Comparison of ENCODE assay signal across 1 cellular context in genomic region chr14:96980835-96981234, GRCh38.
TF ChIP-seq lines count a peak whose summit lies in the region.

No MANE protein-coding gene starts in this region.

TF ChIP-seq in HEK293, 187 proteins besides CTCF, POLR2A, EP300 and RAD21 (continued from another document):
- TF ChIP-seq, protein P1, sequence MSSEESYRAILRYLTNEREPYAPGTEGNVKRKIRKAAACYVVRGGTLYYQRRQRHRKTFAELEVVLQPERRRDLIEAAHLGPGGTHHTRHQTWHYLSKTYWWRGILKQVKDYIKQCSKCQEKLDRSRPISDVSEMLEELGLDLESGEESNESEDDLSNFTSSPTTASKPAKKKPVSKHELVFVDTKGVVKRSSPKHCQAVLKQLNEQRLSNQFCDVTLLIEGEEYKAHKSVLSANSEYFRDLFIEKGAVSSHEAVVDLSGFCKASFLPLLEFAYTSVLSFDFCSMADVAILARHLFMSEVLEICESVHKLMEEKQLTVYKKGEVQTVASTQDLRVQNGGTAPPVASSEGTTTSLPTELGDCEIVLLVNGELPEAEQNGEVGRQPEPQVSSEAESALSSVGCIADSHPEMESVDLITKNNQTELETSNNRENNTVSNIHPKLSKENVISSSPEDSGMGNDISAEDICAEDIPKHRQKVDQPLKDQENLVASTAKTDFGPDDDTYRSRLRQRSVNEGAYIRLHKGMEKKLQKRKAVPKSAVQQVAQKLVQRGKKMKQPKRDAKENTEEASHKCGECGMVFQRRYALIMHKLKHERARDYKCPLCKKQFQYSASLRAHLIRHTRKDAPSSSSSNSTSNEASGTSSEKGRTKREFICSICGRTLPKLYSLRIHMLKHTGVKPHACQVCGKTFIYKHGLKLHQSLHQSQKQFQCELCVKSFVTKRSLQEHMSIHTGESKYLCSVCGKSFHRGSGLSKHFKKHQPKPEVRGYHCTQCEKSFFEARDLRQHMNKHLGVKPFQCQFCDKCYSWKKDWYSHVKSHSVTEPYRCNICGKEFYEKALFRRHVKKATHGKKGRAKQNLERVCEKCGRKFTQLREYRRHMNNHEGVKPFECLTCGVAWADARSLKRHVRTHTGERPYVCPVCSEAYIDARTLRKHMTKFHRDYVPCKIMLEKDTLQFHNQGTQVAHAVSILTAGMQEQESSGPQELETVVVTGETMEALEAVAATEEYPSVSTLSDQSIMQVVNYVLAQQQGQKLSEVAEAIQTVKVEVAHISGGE (tag by site-specific recombination; conservative IDR thresholded peaks at IDR 0.05; ENCODE audit: low read depth): no peak
- TF ChIP-seq INSM2 (tag by site-specific recombination; IDR thresholded peaks at IDR 0.05) (no peak), ZNF19 (tag by site-specific recombination; IDR thresholded peaks at IDR 0.05; ENCODE audit: low read depth) (no peak), ZNF623 (tag by site-specific recombination; IDR thresholded peaks at IDR 0.05) (peak; percentile 85), ZNF133 (tag by site-specific recombination; IDR thresholded peaks at IDR 0.05) (peak; percentile 86)
